ENCODE assay signal across 33 cellular contexts in the genomic region with DNA sequence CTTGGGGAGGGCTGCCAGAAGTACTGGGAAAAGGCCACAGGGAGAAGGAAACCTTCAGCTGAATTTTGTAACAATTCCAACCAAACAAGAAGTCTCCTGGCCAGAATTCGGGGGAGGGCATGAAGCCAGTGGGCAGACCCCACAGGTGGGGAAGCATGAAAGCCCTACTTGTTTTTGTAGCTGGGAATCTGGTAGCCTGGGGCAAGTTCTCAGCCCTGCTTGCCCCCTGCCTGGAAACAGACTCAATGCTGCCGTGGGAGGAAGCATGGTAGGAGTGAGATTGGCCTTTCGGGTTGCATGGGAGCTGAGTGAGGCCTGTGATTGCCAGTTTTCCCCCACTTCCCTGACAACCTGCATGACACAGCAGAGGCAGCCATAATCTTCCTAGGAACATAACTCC.
"Had no signal": no experiment of that assay in that cellular context is flagged by ENCODE, and none has a peak within 500 bp of the region (broad histone marks: within the 10 kb centered on the region; RNA-seq: fewer than 3 reads in every experiment).

No MANE protein-coding gene starts in this region.

- H3K4me3 ChIP-seq: adrenal gland, body of pancreas, breast epithelium had no signal

- H3K27ac Mint-ChIP-seq: activated B cell treated with CpG ODN at 0.5 μM for 24 hours; activated CD4-positive, alpha-beta memory T cell treated with anti-CD3 and anti-CD28 coated beads for 36 hours; activated CD4-positive, alpha-beta T cell treated with anti-CD3 and anti-CD28 coated beads, Interleukin-2, amount 10 ng/mL, durations not matched to agents 24 days and 14 days; activated CD8-positive, alpha-beta T cell treated with anti-CD3 and anti-CD28 coated beads for 36 hours; activated naive CD4-positive, alpha-beta T cell treated with anti-CD3 and anti-CD28 coated beads for 36 hours; activated naive CD4-positive, alpha-beta T cell treated with anti-CD3 and anti-CD28 coated beads, Interleukin-2, amount 50 U/mL, for 72 hours; activated naive CD8-positive, alpha-beta T cell treated with anti-CD3 and anti-CD28 coated beads for 36 hours; activated T-cell treated with anti-CD3 and anti-CD28 coated beads, Interleukin-2, amount 50 U/mL, for 72 hours; activated T-helper 1 cell treated with anti-CD3 and anti-CD28 coated beads, Interleukin-12 subunit alpha, Interleukin-12 subunit beta, Interleukin-2, Interleukin-4 antibody, amounts not matched to agents 30 ng/mL and 10 ng/mL and 1 ng/mL, durations not matched to agents 14 hours and 24 hours and 36 hours; activated T-helper 17 cell treated with anti-CD3 and anti-CD28 coated beads, Interleukin-2, amount 50 U/mL, for 72 hours; T-cell; T-helper 17 cell had no signal

- ATAC-seq: activated CD8-positive, alpha-beta T cell treated with anti-CD3 and anti-CD28 coated beads for 36 hours; activated naive CD4-positive, alpha-beta T cell treated with anti-CD3 and anti-CD28 coated beads, Interleukin-2, amount 50 U/mL, for 72 hours; activated T-cell treated with anti-CD3 and anti-CD28 coated beads, Interleukin-2, amount 50 U/mL, for 4 hours; activated T-cell treated with anti-CD3 and anti-CD28 coated beads, Interleukin-2, amount 50 U/mL, for 72 hours; activated T-helper 17 cell treated with anti-CD3 and anti-CD28 coated beads, Interleukin-2, amount 50 U/mL, for 72 hours; body of pancreas; T-cell; T-helper 17 cell had no signal

- H3K9me3 ChIP-seq: adrenal gland had no signal

- H3K27me3 ChIP-seq: adrenal gland, body of pancreas, brain microvascular endothelial cell, breast epithelium had no signal

- H3K27ac ChIP-seq: adrenal gland, body of pancreas, brain microvascular endothelial cell, breast epithelium, VCaP had no signal

- H3K4me1 ChIP-seq: adrenal gland, body of pancreas, breast epithelium had no signal

- H3K9me3 Mint-ChIP-seq: activated CD4-positive, alpha-beta memory T cell treated with anti-CD3 and anti-CD28 coated beads for 36 hours; activated CD4-positive, alpha-beta T cell treated with anti-CD3 and anti-CD28 coated beads, Interleukin-2, amount 10 ng/mL, durations not matched to agents 24 days and 14 days; activated CD8-positive, alpha-beta T cell treated with anti-CD3 and anti-CD28 coated beads for 36 hours; activated naive CD8-positive, alpha-beta T cell treated with anti-CD3 and anti-CD28 coated beads for 36 hours; activated T-helper 1 cell treated with anti-CD3 and anti-CD28 coated beads, Interleukin-12 subunit alpha, Interleukin-12 subunit beta, Interleukin-2, Interleukin-4 antibody, amounts not matched to agents 30 ng/mL and 10 ng/mL and 1 ng/mL, durations not matched to agents 14 hours and 24 hours and 36 hours had no signal

- H3K4me3 Mint-ChIP-seq: activated B cell treated with CpG ODN at 0.5 μM for 24 hours; activated CD4-positive, alpha-beta memory T cell treated with anti-CD3 and anti-CD28 coated beads for 36 hours; activated CD4-positive, alpha-beta T cell treated with anti-CD3 and anti-CD28 coated beads, Interleukin-2, amount 10 ng/mL, durations not matched to agents 24 days and 14 days; activated CD8-positive, alpha-beta T cell treated with anti-CD3 and anti-CD28 coated beads for 36 hours; activated naive CD4-positive, alpha-beta T cell treated with anti-CD3 and anti-CD28 coated beads for 36 hours; activated naive CD8-positive, alpha-beta T cell treated with anti-CD3 and anti-CD28 coated beads for 36 hours; activated T-cell treated with anti-CD3 and anti-CD28 coated beads, Interleukin-2, amount 50 U/mL, for 4 hours; activated T-cell treated with anti-CD3 and anti-CD28 coated beads, Interleukin-2, amount 50 U/mL, for 72 hours; activated T-helper 1 cell treated with anti-CD3 and anti-CD28 coated beads, Interleukin-12 subunit alpha, Interleukin-12 subunit beta, Interleukin-2, Interleukin-4 antibody, amounts not matched to agents 30 ng/mL and 10 ng/mL and 1 ng/mL, durations not matched to agents 14 hours and 24 hours and 36 hours; activated T-helper 17 cell treated with anti-CD3 and anti-CD28 coated beads, Interleukin-2, amount 50 U/mL, for 72 hours; T-cell; T-helper 17 cell had no signal

- H3K27me3 Mint-ChIP-seq: activated B cell treated with CpG ODN at 0.5 μM for 24 hours; activated CD4-positive, alpha-beta memory T cell treated with anti-CD3 and anti-CD28 coated beads for 36 hours; activated CD4-positive, alpha-beta T cell treated with anti-CD3 and anti-CD28 coated beads, Interleukin-2, amount 10 ng/mL, durations not matched to agents 24 days and 14 days; activated naive CD8-positive, alpha-beta T cell treated with anti-CD3 and anti-CD28 coated beads for 36 hours; T-helper 17 cell had no signal

- H3K4me1 Mint-ChIP-seq: activated B cell treated with CpG ODN at 0.5 μM for 24 hours; activated CD4-positive, alpha-beta T cell treated with anti-CD3 and anti-CD28 coated beads, Interleukin-2, amount 10 ng/mL, durations not matched to agents 24 days and 14 days; activated naive CD8-positive, alpha-beta T cell treated with anti-CD3 and anti-CD28 coated beads for 36 hours; activated T-helper 17 cell treated with anti-CD3 and anti-CD28 coated beads, Interleukin-2, amount 50 U/mL, for 72 hours; T-cell; T-helper 17 cell had no signal

- DNase-seq: activated B cell treated with CpG ODN at 0.5 μM for 24 hours; activated CD4-positive, alpha-beta memory T cell treated with anti-CD3 and anti-CD28 coated beads for 36 hours; activated CD4-positive, alpha-beta T cell treated with anti-CD3 and anti-CD28 coated beads for 4 hours; activated CD4-positive, alpha-beta T cell treated with anti-CD3 and anti-CD28 coated beads, Interleukin-2, amount 10 ng/mL, durations not matched to agents 24 days and 14 days; activated CD4-positive, alpha-beta T cell treated with anti-CD3 and anti-CD28 coated beads, Interleukin-2, amount 50 U/mL, for 1 hour; activated CD4-positive, alpha-beta T cell treated with anti-CD3 and anti-CD28 coated beads, Interleukin-2, amount 50 U/mL, for 4 hours; activated CD4-positive, CD25-positive, alpha-beta regulatory T cell treated with anti-CD3 and anti-CD28 coated beads, Interleukin-2, amount 50 U/mL, for 72 hours; activated CD8-positive, alpha-beta memory T cell treated with anti-CD3 and anti-CD28 coated beads, Interleukin-2, amount 50 U/mL, for 4 hours; activated CD8-positive, alpha-beta T cell treated with anti-CD3 and anti-CD28 coated beads for 36 hours; activated effector memory CD4-positive, alpha-beta T cell treated with anti-CD3 and anti-CD28 coated beads, Interleukin-2, amount 50 U/mL, for 16 hours; activated gamma-delta T cell treated with Interleukin-2 at 50 U/mL for 16 hours; activated naive CD4-positive, alpha-beta T cell; activated naive CD4-positive, alpha-beta T cell treated with anti-CD3 and anti-CD28 coated beads for 36 hours; activated naive CD4-positive, alpha-beta T cell treated with anti-CD3 and anti-CD28 coated beads, Interleukin-2, amount 50 U/mL, for 16 hours; activated naive CD8-positive, alpha-beta T cell treated with anti-CD3 and anti-CD28 coated beads for 36 hours; activated T-cell treated with anti-CD3 and anti-CD28 coated beads for 4 hours; activated T-cell treated with anti-CD3 and anti-CD28 coated beads, Interleukin-2, amount 50 U/mL, for 1 hour; activated T-cell treated with anti-CD3 and anti-CD28 coated beads, Interleukin-2, amount 50 U/mL, for 4 hours; activated T-cell treated with anti-CD3 and anti-CD28 coated beads, Interleukin-2, amount 50 U/mL, for 72 hours; adrenal gland; amniotic stem cell; aorta; body of pancreas; brain microvascular endothelial cell; central memory CD4-positive, alpha-beta T cell; T-cell; T-helper 17 cell; T-helper 9 cell had no signal

- H3K36me3 Mint-ChIP-seq: activated CD4-positive, alpha-beta memory T cell treated with anti-CD3 and anti-CD28 coated beads for 36 hours; activated naive CD4-positive, alpha-beta T cell treated with anti-CD3 and anti-CD28 coated beads, Interleukin-2, amount 50 U/mL, for 72 hours; activated naive CD8-positive, alpha-beta T cell treated with anti-CD3 and anti-CD28 coated beads for 36 hours; T-cell had no signal
